Comparison of ENCODE assay signal across 8 cellular contexts in genomic region chr3:16399473-16399872, GRCh38.
DNase-seq lines count a peak whose midpoint lies in the region; ATAC-seq, FAIRE-seq and TF ChIP-seq lines count a peak whose summit lies in the region.

No MANE protein-coding gene starts in this region.

- H3K36me3 Mint-ChIP-seq in stimulated activated memory B cell treated with anti-CD40 and anti-IgM and Interleukin-4, amounts not matched to agents 10 μg/mL and 1 μg/mL and 100 μg/mL, for 72 hours: peaks cover 70% of the 10 kb centered on the region

- CTCF ChIA-PET in AG04450 (lab: Charles Lee): interaction anchor here (1.0 kb wide), 1 partner anchor 117 kb away, joined by 5 read pairs; no protein-coding TSS in a partner anchor

- H3K9me3 Mint-ChIP-seq in stimulated activated memory B cell treated with anti-CD40 and anti-IgM and Interleukin-4, amounts not matched to agents 10 μg/mL and 1 μg/mL and 100 μg/mL, for 72 hours: no peaks in the 10 kb centered on the region

- ATAC-seq in stimulated activated memory B cell treated with anti-CD40 and anti-IgM and Interleukin-4, amounts not matched to agents 10 μg/mL and 1 μg/mL and 100 μg/mL, for 72 hours: no peak
- ATAC-seq in GM18858 (IDR thresholded peaks at IDR 0.05; ENCODE audit: unreplicated experiment): no peak

- peak overlapping the region; percentile 48 for H3K27ac Mint-ChIP-seq in stimulated activated memory B cell treated with anti-CD40 and anti-IgM and Interleukin-4, amounts not matched to agents 10 μg/mL and 1 μg/mL and 100 μg/mL, for 72 hours

- H3K27ac ChIP-seq in AG04450 (ENCODE audit: low read depth, low read length): peak overlapping the region; percentile 71

- no peaks in the 10 kb centered on the region for H3K9me3 ChIP-seq in AG04450 (ENCODE audit: control insufficient read depth, insufficient read depth, low read length)

- H3K27me3 ChIP-seq in AG04450 (ENCODE audit: control insufficient read depth, insufficient read depth, low read length): no peaks in the 10 kb centered on the region

- no peak overlapping the region for H3K4me3 ChIP-seq in AG04450 (ENCODE audit: low read depth, low read length)

- TF ChIP-seq CTCF in AG04450 (IDR thresholded peaks at IDR 0.05; ENCODE audit: low read depth, low read length): peak; percentile 59

- no peak overlapping the region for H3K4me3 Mint-ChIP-seq in stimulated activated memory B cell treated with anti-CD40 and anti-IgM and Interleukin-4, amounts not matched to agents 10 μg/mL and 1 μg/mL and 100 μg/mL, for 72 hours

- POLR2A ChIA-PET in AG04450 (lab: Yijun Ruan, JAX): interaction anchor here (0.6 to 1.8 kb wide), 6 partner anchors 15 to 112 kb away, joined by 3 to 7 read pairs (median 4); no protein-coding TSS in a partner anchor

- peaks cover 14% of the 10 kb centered on the region for H3K27me3 Mint-ChIP-seq in stimulated activated memory B cell treated with anti-CD40 and anti-IgM and Interleukin-4, amounts not matched to agents 10 μg/mL and 1 μg/mL and 100 μg/mL, for 72 hours

- peak; percentile 82 for FAIRE-seq in GM19239 (lab: Jason Lieb, UNC)

- peaks cover 36% of the 10 kb centered on the region for H3K4me1 Mint-ChIP-seq in stimulated activated memory B cell treated with anti-CD40 and anti-IgM and Interleukin-4, amounts not matched to agents 10 μg/mL and 1 μg/mL and 100 μg/mL, for 72 hours

- peak; percentile 75 for DNase-seq in AG04450 (ENCODE audit: low read depth, low spot score)
- no peak for DNase-seq in GM19239 (ENCODE audit: insufficient read length, low spot score)
- DNase-seq in SK-N-DZ (ENCODE audit: low spot score): peak; percentile 85
- DNase-seq in glomerular visceral epithelial cell (ENCODE audit: extremely low spot score): peak; percentile 83
- DNase-seq in stimulated activated CD4-positive, alpha-beta T cell treated with anti-CD3 and anti-CD28 coated beads, Interleukin-2, amount 100 ng/mL, for 24 hours: no peak
- no peak for DNase-seq in stimulated activated naive CD4-positive, alpha-beta T cell treated with Interleukin-2 at 50 U/mL for 16 hours (lab: John Stamatoyannopoulos, UW)

Comparison
In these comparisons a context has a peak if more than half of its experiments do, and no peak if none do; other contexts are left out.
1. DNase-seq: peak in AG04450 (single experiment), SK-N-DZ (single experiment) and glomerular visceral epithelial cell (single experiment); none in GM19239 (single experiment), stimulated activated CD4-positive, alpha-beta T cell treated with anti-CD3 and anti-CD28 coated beads, Interleukin-2, amount 100 ng/mL, for 24 hours (0 of 2) and stimulated activated naive CD4-positive, alpha-beta T cell treated with Interleukin-2 at 50 U/mL for 16 hours (single experiment).